Comparison of ENCODE assay signal across 1 cellular context in the genomic region with DNA sequence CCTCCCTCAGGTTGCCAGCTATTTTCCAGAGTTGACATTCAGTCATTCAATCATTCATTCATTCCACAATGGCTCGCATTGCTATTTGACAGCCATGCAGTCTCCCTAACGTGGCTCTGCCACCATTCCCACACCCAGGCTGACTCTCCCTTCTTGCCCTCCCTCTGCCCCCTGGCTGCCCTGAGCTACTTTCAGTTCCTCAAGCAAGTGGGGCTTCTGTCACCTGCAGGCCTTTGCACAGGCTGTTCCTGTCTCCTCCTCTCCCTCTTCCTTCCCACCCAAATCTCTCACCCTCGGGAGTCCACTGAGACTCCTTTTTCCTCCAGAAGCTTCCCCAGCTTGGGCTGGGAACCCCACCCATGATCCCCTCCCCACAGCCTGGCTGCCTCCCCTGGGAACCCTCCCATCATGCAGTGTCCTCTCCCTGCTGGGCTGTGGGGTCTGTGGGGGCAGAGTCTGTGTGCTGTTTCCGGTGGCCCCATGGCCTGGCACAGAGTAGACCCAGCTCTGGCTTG.
TF ChIP-seq lines count a peak whose summit lies in the region.

No MANE protein-coding gene starts in this region.

TF ChIP-seq in GM12878, 131 proteins besides CTCF, POLR2A, EP300 and RAD21:
- no peak for TF ChIP-seq JUND (IDR thresholded peaks at IDR 0.05; ENCODE audit: low read depth, low read length)
- peak; percentile 82 for TF ChIP-seq ZNF24 (IDR thresholded peaks at IDR 0.05)
- TF ChIP-seq, protein P1, sequence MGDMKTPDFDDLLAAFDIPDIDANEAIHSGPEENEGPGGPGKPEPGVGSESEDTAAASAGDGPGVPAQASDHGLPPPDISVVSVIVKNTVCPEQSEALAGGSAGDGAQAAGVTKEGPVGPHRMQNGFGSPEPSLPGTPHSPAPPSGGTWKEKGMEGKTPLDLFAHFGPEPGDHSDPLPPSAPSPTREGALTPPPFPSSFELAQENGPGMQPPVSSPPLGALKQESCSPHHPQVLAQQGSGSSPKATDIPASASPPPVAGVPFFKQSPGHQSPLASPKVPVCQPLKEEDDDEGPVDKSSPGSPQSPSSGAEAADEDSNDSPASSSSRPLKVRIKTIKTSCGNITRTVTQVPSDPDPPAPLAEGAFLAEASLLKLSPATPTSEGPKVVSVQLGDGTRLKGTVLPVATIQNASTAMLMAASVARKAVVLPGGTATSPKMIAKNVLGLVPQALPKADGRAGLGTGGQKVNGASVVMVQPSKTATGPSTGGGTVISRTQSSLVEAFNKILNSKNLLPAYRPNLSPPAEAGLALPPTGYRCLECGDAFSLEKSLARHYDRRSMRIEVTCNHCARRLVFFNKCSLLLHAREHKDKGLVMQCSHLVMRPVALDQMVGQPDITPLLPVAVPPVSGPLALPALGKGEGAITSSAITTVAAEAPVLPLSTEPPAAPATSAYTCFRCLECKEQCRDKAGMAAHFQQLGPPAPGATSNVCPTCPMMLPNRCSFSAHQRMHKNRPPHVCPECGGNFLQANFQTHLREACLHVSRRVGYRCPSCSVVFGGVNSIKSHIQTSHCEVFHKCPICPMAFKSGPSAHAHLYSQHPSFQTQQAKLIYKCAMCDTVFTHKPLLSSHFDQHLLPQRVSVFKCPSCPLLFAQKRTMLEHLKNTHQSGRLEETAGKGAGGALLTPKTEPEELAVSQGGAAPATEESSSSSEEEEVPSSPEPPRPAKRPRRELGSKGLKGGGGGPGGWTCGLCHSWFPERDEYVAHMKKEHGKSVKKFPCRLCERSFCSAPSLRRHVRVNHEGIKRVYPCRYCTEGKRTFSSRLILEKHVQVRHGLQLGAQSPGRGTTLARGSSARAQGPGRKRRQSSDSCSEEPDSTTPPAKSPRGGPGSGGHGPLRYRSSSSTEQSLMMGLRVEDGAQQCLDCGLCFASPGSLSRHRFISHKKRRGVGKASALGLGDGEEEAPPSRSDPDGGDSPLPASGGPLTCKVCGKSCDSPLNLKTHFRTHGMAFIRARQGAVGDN (IDR thresholded peaks at IDR 0.05): peak; percentile 61
- peak; percentile 95 for TF ChIP-seq IKZF1 (conservative IDR thresholded peaks at IDR 0.05)
- TF ChIP-seq, protein P2, sequence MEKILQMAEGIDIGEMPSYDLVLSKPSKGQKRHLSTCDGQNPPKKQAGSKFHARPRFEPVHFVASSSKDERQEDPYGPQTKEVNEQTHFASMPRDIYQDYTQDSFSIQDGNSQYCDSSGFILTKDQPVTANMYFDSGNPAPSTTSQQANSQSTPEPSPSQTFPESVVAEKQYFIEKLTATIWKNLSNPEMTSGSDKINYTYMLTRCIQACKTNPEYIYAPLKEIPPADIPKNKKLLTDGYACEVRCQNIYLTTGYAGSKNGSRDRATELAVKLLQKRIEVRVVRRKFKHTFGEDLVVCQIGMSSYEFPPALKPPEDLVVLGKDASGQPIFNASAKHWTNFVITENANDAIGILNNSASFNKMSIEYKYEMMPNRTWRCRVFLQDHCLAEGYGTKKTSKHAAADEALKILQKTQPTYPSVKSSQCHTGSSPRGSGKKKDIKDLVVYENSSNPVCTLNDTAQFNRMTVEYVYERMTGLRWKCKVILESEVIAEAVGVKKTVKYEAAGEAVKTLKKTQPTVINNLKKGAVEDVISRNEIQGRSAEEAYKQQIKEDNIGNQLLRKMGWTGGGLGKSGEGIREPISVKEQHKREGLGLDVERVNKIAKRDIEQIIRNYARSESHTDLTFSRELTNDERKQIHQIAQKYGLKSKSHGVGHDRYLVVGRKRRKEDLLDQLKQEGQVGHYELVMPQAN (conservative IDR thresholded peaks at IDR 0.05): no peak
- TF ChIP-seq SPI1 (IDR thresholded peaks at IDR 0.05; ENCODE audit: borderline replicate concordance, insufficient read depth, low read depth, low read length): peak; percentile 93
- TF ChIP-seq NRF1 (conservative IDR thresholded peaks at IDR 0.05; ENCODE audit: low read depth, low read length): no peak
- peak; percentile 12; the same call in 1 of the 2 replicates for TF ChIP-seq BMI1 (IDR thresholded peaks at IDR 0.05; ENCODE audit: borderline replicate concordance)
- peak; percentile 65 for TF ChIP-seq MEF2B (IDR thresholded peaks at IDR 0.05; ENCODE audit: partially characterized antibody, poor library complexity, severe bottlenecking)
- no peak for TF ChIP-seq SP1 (IDR thresholded peaks at IDR 0.05; ENCODE audit: low read depth, low read length)
- TF ChIP-seq ATF7 (IDR thresholded peaks at IDR 0.05; ENCODE audit: low read depth): no peak; the same call in 1 of the 2 replicates
- TF ChIP-seq IKZF2 (IDR thresholded peaks at IDR 0.05): peak; percentile 91 to 93
- TF ChIP-seq IRF4 (IDR thresholded peaks at IDR 0.05; ENCODE audit: low read depth, low read length): peak; percentile 93
- 0 out of 2 replicates have a peak, but pooled peaks have one; percentile 16 for TF ChIP-seq TCF3 (IDR thresholded peaks at IDR 0.05; ENCODE audit: borderline replicate concordance, insufficient read depth, low read depth, low read length)
- TF ChIP-seq CHD2 (IDR thresholded peaks at IDR 0.05; ENCODE audit: borderline replicate concordance, low read depth, low read length): 0 out of 2 replicates have a peak, but pooled peaks have one; percentile 42
- TF ChIP-seq EED (IDR thresholded peaks at IDR 0.05; ENCODE audit: low read depth): peak; percentile 82
- peak; percentile 68; the same call in 1 of the 2 replicates for TF ChIP-seq TCF12 (IDR thresholded peaks at IDR 0.05; ENCODE audit: low read depth, low read length)
- TF ChIP-seq ZBED1 (IDR thresholded peaks at IDR 0.05; ENCODE audit: borderline replicate concordance): no peak
- TF ChIP-seq GATAD2B (conservative IDR thresholded peaks at IDR 0.05; ENCODE audit: low read depth): peak; percentile 75
- TF ChIP-seq CREB1 (IDR thresholded peaks at IDR 0.05; ENCODE audit: low read depth): no peak
- no peak for TF ChIP-seq SMC3 (IDR thresholded peaks at IDR 0.05; ENCODE audit: borderline replicate concordance, low read length)
- no peak for TF ChIP-seq RBBP5 (conservative IDR thresholded peaks at IDR 0.05)
- TF ChIP-seq SUPT20H (IDR thresholded peaks at IDR 0.05; ENCODE audit: borderline replicate concordance, control insufficient read depth, low read depth, low read length): no peak
- 0 out of 2 replicates have a peak, but pooled peaks have one; percentile 34 for TF ChIP-seq YY1 (IDR thresholded peaks at IDR 0.05; ENCODE audit: low read depth, low read length)
- TF ChIP-seq STAT3 (IDR thresholded peaks at IDR 0.05; ENCODE audit: low read depth, low read length): no peak
- TF ChIP-seq SKIL (IDR thresholded peaks at IDR 0.05; ENCODE audit: low read depth, poor library complexity, severe bottlenecking): peak; percentile 76
- peak; percentile 76 to 81; a peak in 3 of 4 replicates for TF ChIP-seq BHLHE40 (IDR thresholded peaks at IDR 0.05; ENCODE audit: borderline replicate concordance in 1 of 2, low read depth in 2 of 2, low read length in 1 of 2)
- no peak for TF ChIP-seq MTA3 (IDR thresholded peaks at IDR 0.05; ENCODE audit: borderline replicate concordance, low read length)
- no peak for TF ChIP-seq POU2F2 (IDR thresholded peaks at IDR 0.05; ENCODE audit: borderline replicate concordance, low read depth, low read length)
- TF ChIP-seq, protein P3, sequence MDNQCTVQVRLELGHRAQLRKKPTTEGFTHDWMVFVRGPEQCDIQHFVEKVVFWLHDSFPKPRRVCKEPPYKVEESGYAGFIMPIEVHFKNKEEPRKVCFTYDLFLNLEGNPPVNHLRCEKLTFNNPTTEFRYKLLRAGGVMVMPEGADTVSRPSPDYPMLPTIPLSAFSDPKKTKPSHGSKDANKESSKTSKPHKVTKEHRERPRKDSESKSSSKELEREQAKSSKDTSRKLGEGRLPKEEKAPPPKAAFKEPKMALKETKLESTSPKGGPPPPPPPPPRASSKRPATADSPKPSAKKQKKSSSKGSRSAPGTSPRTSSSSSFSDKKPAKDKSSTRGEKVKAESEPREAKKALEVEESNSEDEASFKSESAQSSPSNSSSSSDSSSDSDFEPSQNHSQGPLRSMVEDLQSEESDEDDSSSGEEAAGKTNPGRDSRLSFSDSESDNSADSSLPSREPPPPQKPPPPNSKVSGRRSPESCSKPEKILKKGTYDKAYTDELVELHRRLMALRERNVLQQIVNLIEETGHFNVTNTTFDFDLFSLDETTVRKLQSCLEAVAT (IDR thresholded peaks at IDR 0.05): 0 out of 2 replicates have a peak, but pooled peaks have one; percentile 38
- TF ChIP-seq MTA2 (IDR thresholded peaks at IDR 0.05; ENCODE audit: low read depth): peak; percentile 70
- peak; percentile 87 for TF ChIP-seq NBN (IDR thresholded peaks at IDR 0.05)
- peak; percentile 93 for TF ChIP-seq DPF2 (IDR thresholded peaks at IDR 0.05)
- TF ChIP-seq, protein P4, sequence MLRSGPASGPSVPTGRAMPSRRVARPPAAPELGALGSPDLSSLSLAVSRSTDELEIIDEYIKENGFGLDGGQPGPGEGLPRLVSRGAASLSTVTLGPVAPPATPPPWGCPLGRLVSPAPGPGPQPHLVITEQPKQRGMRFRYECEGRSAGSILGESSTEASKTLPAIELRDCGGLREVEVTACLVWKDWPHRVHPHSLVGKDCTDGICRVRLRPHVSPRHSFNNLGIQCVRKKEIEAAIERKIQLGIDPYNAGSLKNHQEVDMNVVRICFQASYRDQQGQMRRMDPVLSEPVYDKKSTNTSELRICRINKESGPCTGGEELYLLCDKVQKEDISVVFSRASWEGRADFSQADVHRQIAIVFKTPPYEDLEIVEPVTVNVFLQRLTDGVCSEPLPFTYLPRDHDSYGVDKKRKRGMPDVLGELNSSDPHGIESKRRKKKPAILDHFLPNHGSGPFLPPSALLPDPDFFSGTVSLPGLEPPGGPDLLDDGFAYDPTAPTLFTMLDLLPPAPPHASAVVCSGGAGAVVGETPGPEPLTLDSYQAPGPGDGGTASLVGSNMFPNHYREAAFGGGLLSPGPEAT (IDR thresholded peaks at IDR 0.05; ENCODE audit: low read depth): peak; percentile 83; the same call in 1 of the 2 replicates
- TF ChIP-seq NR2F1 (conservative IDR thresholded peaks at IDR 0.05): peak; percentile 92
